1 cellular context compared by ENCODE assay signal in the genomic region with DNA sequence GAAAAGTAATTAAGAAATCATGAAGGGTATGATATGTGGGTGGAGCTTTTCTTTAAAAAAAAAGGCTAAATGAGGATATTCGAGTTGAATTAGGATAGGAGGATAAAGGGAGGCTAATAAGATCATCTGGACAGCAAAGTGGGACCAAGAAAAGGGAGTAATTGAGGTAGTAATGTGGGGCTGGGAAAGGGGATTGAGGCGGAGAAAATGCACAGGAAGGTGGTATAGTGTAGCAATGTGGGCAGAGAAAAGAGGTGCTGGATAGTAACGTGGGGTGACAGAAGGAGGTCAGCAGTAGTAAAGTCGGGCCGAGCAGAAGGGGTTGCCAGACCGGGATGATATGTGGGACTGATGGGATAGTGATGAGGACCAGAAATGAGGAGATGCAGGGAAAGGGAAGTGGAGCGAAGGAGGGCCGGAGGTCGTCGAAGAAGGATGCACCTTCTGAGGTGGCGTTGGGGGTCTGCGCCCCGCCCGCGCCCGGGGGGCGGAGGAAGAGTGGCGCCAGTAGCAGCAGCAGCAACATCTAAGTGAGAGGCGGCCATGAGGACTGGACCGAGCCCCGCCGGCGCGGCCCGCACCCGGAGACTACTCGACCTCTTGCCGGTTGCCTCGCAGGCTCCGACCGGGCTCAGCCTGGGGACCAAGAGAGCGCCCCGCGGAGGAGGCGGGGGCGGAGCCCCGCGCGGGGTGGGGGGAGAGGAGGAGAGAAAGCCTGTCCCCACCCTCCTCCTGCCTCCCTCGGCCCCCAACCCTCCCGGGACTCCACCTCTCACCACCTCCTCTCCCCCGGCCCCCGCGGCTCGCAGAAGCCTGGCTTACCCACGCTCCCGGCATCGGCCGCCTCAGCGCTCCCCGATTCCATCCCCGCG.
A peak's percentile ranks its signal among the peaks of the same experiment; 100 is the strongest.
TF ChIP-seq lines count a peak whose summit lies in the region.

No MANE protein-coding gene starts in this region.

TF ChIP-seq in K562, 482 proteins besides CTCF, POLR2A, EP300 and RAD21 (continued from another document):
- TF ChIP-seq MLLT1 (IDR thresholded peaks at IDR 0.05), result peak in 1 of 2 experiments; percentile 16; a peak in 1 of 4 replicates
- peak; percentile 81 for TF ChIP-seq RBBP5 (IDR thresholded peaks at IDR 0.05; ENCODE audit: borderline replicate concordance, insufficient read depth, low read length, poor library complexity, severe bottlenecking)
- TF ChIP-seq TBL1XR1 (IDR thresholded peaks at IDR 0.05; ENCODE audit: low read length in 2 of 2), result no peak
- TF ChIP-seq RREB1 (CRISPR knock-in tag; IDR thresholded peaks at IDR 0.05), result peak; percentile 91
- TF ChIP-seq ZEB2 (IDR thresholded peaks at IDR 0.05), result no peak
- TF ChIP-seq PHB (CRISPR knock-in tag; IDR thresholded peaks at IDR 0.05), result no peak
- no peak for TF ChIP-seq SREBF1 (IDR thresholded peaks at IDR 0.05; ENCODE audit: borderline replicate concordance, low read depth, low read length)
- TF ChIP-seq RBM39 (optimal IDR thresholded peaks at IDR 0.05; ENCODE audit: low read depth, low read length), result no peak
- no peak for TF ChIP-seq RUNX1 (IDR thresholded peaks at IDR 0.05; ENCODE audit: low read depth)
- TF ChIP-seq, protein P1, sequence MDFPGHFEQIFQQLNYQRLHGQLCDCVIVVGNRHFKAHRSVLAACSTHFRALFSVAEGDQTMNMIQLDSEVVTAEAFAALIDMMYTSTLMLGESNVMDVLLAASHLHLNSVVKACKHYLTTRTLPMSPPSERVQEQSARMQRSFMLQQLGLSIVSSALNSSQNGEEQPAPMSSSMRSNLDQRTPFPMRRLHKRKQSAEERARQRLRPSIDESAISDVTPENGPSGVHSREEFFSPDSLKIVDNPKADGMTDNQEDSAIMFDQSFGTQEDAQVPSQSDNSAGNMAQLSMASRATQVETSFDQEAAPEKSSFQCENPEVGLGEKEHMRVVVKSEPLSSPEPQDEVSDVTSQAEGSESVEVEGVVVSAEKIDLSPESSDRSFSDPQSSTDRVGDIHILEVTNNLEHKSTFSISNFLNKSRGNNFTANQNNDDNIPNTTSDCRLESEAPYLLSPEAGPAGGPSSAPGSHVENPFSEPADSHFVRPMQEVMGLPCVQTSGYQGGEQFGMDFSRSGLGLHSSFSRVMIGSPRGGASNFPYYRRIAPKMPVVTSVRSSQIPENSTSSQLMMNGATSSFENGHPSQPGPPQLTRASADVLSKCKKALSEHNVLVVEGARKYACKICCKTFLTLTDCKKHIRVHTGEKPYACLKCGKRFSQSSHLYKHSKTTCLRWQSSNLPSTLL (IDR thresholded peaks at IDR 0.05), result peak; percentile 50; the same call in 1 of the 2 replicates
- 0 out of 2 replicates have a peak, but pooled peaks have one; percentile 35 for TF ChIP-seq ZBTB26 (CRISPR knock-in tag; IDR thresholded peaks at IDR 0.05)
- TF ChIP-seq KLF10 (CRISPR knock-in tag; IDR thresholded peaks at IDR 0.05), result no peak
- TF ChIP-seq TEAD4 (IDR thresholded peaks at IDR 0.05; ENCODE audit: low read length), result no peak
- TF ChIP-seq TEAD4 (CRISPR knock-in tag; IDR thresholded peaks at IDR 0.05; ENCODE audit: borderline replicate concordance), result no peak
- TF ChIP-seq ZNF76 (CRISPR knock-in tag; IDR thresholded peaks at IDR 0.05; ENCODE audit: borderline replicate concordance), result no peak
- TF ChIP-seq ELF4 (CRISPR knock-in tag; IDR thresholded peaks at IDR 0.05), result no peak
- no peak for TF ChIP-seq ADNP (tag; IDR thresholded peaks at IDR 0.05)
- TF ChIP-seq, protein P2, sequence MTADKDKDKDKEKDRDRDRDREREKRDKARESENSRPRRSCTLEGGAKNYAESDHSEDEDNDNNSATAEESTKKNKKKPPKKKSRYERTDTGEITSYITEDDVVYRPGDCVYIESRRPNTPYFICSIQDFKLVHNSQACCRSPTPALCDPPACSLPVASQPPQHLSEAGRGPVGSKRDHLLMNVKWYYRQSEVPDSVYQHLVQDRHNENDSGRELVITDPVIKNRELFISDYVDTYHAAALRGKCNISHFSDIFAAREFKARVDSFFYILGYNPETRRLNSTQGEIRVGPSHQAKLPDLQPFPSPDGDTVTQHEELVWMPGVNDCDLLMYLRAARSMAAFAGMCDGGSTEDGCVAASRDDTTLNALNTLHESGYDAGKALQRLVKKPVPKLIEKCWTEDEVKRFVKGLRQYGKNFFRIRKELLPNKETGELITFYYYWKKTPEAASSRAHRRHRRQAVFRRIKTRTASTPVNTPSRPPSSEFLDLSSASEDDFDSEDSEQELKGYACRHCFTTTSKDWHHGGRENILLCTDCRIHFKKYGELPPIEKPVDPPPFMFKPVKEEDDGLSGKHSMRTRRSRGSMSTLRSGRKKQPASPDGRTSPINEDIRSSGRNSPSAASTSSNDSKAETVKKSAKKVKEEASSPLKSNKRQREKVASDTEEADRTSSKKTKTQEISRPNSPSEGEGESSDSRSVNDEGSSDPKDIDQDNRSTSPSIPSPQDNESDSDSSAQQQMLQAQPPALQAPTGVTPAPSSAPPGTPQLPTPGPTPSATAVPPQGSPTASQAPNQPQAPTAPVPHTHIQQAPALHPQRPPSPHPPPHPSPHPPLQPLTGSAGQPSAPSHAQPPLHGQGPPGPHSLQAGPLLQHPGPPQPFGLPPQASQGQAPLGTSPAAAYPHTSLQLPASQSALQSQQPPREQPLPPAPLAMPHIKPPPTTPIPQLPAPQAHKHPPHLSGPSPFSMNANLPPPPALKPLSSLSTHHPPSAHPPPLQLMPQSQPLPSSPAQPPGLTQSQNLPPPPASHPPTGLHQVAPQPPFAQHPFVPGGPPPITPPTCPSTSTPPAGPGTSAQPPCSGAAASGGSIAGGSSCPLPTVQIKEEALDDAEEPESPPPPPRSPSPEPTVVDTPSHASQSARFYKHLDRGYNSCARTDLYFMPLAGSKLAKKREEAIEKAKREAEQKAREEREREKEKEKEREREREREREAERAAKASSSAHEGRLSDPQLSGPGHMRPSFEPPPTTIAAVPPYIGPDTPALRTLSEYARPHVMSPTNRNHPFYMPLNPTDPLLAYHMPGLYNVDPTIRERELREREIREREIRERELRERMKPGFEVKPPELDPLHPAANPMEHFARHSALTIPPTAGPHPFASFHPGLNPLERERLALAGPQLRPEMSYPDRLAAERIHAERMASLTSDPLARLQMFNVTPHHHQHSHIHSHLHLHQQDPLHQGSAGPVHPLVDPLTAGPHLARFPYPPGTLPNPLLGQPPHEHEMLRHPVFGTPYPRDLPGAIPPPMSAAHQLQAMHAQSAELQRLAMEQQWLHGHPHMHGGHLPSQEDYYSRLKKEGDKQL (CRISPR knock-in tag; IDR thresholded peaks at IDR 0.05; ENCODE audit: borderline replicate concordance), result no peak; the same call in 1 of the 2 replicates
- no peak for TF ChIP-seq SMARCB1 (IDR thresholded peaks at IDR 0.05; ENCODE audit: insufficient read length, low read depth)
- no peak for TF ChIP-seq ZC3H11A (IDR thresholded peaks at IDR 0.05; ENCODE audit: low read depth, low read length)
- no peak for TF ChIP-seq CBX1 (IDR thresholded peaks at IDR 0.05; ENCODE audit: low read depth)
- no peak; a peak in 3 of 4 replicates for TF ChIP-seq MAZ (CRISPR knock-in tag; conservative IDR thresholded peaks at IDR 0.05 in 1 of 2, IDR thresholded peaks at IDR 0.05 in 1 of 2)
- TF ChIP-seq, protein P3, sequence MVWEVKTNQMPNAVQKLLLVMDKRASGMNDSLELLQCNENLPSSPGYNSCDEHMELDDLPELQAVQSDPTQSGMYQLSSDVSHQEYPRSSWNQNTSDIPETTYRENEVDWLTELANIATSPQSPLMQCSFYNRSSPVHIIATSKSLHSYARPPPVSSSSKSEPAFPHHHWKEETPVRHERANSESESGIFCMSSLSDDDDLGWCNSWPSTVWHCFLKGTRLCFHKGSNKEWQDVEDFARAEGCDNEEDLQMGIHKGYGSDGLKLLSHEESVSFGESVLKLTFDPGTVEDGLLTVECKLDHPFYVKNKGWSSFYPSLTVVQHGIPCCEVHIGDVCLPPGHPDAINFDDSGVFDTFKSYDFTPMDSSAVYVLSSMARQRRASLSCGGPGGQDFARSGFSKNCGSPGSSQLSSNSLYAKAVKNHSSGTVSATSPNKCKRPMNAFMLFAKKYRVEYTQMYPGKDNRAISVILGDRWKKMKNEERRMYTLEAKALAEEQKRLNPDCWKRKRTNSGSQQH (CRISPR knock-in tag; IDR thresholded peaks at IDR 0.05), result 0 out of 2 replicates have a peak, but pooled peaks have one; percentile 16
- no peak for TF ChIP-seq HDAC8 (tag; IDR thresholded peaks at IDR 0.05)
- no peak for TF ChIP-seq ZNF121 (CRISPR knock-in tag; conservative IDR thresholded peaks at IDR 0.05)
- no peak for TF ChIP-seq NCOA2 (IDR thresholded peaks at IDR 0.05; ENCODE audit: partially characterized antibody in 2 of 2)
- TF ChIP-seq HIVEP1 (CRISPR knock-in tag; IDR thresholded peaks at IDR 0.05), result no peak
- no peak for TF ChIP-seq ZNF23 (CRISPR knock-in tag; IDR thresholded peaks at IDR 0.05)
- TF ChIP-seq KDM1A (IDR thresholded peaks at IDR 0.05), result peak in 1 of 2 experiments; percentile 49; a peak in 2 of 4 replicates
- TF ChIP-seq ELK1 (CRISPR knock-in tag; IDR thresholded peaks at IDR 0.05), result no peak
